Comparison of ENCODE assay signal across 18 cellular contexts in genomic region chr14:100336618-100337530, GRCh38. TPM values are rescaled to one million over a fixed set of nuclear protein-coding genes. Genes with fewer than 3 reads are reported as not detected.
A peak's percentile ranks its signal among the peaks of the same experiment; 100 is the strongest.
DNase-seq lines count a peak whose midpoint lies in the region; ATAC-seq, FAIRE-seq and TF ChIP-seq lines count a peak whose summit lies in the region.
"Had no signal": no experiment of that assay in that cellular context is flagged by ENCODE, and none has a peak within 500 bp of the region (broad histone marks: within the 10 kb centered on the region; RNA-seq: fewer than 3 reads in every experiment).

No MANE protein-coding gene starts in this region.

- peak; percentile 57 for FAIRE-seq in GM12892 (lab: Jason Lieb, UNC)
- FAIRE-seq: GM18507 had no signal

- TF ChIP-seq POLR2A in GM12892 (IDR thresholded peaks at IDR 0.05; ENCODE audit: low read depth, low read length) = no peak

- WGBS in smooth muscle cell (ENCODE audit: low lambda C conversion rate) = 89% methylated on average over 18 of the region's 18 CpGs

- no peak overlapping the region for H3K4me2 ChIP-seq in smooth muscle cell

- H3K4me1 ChIP-seq in smooth muscle cell (ENCODE audit: low read depth) = no peaks in the 10 kb centered on the region
- H3K4me1 ChIP-seq: foreskin keratinocyte had no signal

- H3K27me3 ChIP-seq in AG04450 (ENCODE audit: control insufficient read depth, insufficient read depth, low read length) (no peaks in the 10 kb centered on the region), smooth muscle cell (ENCODE audit: low read depth) (no peaks in the 10 kb centered on the region)
- H3K27me3 ChIP-seq: BLaER1 treated with 17β-estradiol and CSF1 and Interleukin-3, amounts not matched to agents 10 nM and 100 nM; foreskin keratinocyte had no signal

- peak overlapping the region; percentile 62 for H3K27ac Mint-ChIP-seq in memory B cell
- H3K27ac Mint-ChIP-seq in immature natural killer cell = no peak overlapping the region
- H3K27ac Mint-ChIP-seq: brain had no signal

- CTCF ChIA-PET in AG04450 (lab: Charles Lee) = interaction anchor here (1.2 kb wide), 1 partner anchor 52 kb away, joined by 3 read pairs; no protein-coding TSS in a partner anchor

- H3K4me1 Mint-ChIP-seq in memory B cell (peaks cover 10% of the 10 kb centered on the region), immature natural killer cell (no peaks in the 10 kb centered on the region)

- no peaks in the 10 kb centered on the region; the same call in 1 of the 2 replicates for H3K9me3 ChIP-seq in AG04450 (ENCODE audit: control insufficient read depth, insufficient read depth, low read length)
- H3K9me3 ChIP-seq in smooth muscle cell (replicated peaks; ENCODE audit: low read depth) = no peaks in the 10 kb centered on the region
- H3K9me3 ChIP-seq: BLaER1 treated with 17β-estradiol and CSF1 and Interleukin-3, amounts not matched to agents 10 nM and 100 nM had no signal

- peaks cover 22% of the 10 kb centered on the region for H3K36me3 Mint-ChIP-seq in memory B cell
- peaks cover 28 to 35% (median 29%) of the 10 kb centered on the region in 3 donors for H3K36me3 Mint-ChIP-seq in immature natural killer cell

- no peaks in the 10 kb centered on the region for H3K9me3 Mint-ChIP-seq in memory B cell
- no peaks in the 10 kb centered on the region for H3K9me3 Mint-ChIP-seq in immature natural killer cell
- H3K9me3 Mint-ChIP-seq: brain had no signal

- H3K36me3 ChIP-seq in smooth muscle cell (ENCODE audit: low read depth) = peaks cover 9% of the 10 kb centered on the region

- H3K4me3 Mint-ChIP-seq in memory B cell = no peak overlapping the region
- H3K4me3 Mint-ChIP-seq in immature natural killer cell = no peak overlapping the region
- H3K4me3 Mint-ChIP-seq: brain had no signal

- no peaks in the 10 kb centered on the region for H3F3A ChIP-seq in smooth muscle cell (ENCODE audit: low read depth)

- no peak overlapping the region for H3K9ac ChIP-seq in smooth muscle cell (ENCODE audit: low read depth)

- H3K27me3 Mint-ChIP-seq in memory B cell (no peaks in the 10 kb centered on the region), immature natural killer cell (ENCODE audit: low read depth in 3 of 3) (no peaks in the 10 kb centered on the region)
- H3K27me3 Mint-ChIP-seq: brain had no signal

- POLR2A ChIA-PET in AG04450 (lab: Yijun Ruan, JAX) = interaction anchor here (0.6 kb wide), 1 partner anchor 15 kb away, joined by 3 read pairs; no protein-coding TSS in a partner anchor

- no peak overlapping the region for H2AFZ ChIP-seq in smooth muscle cell (ENCODE audit: low read depth)

- H3K27ac ChIP-seq in AG04450 (ENCODE audit: low read depth, low read length) = peak overlapping the region; percentile 11
- H3K27ac ChIP-seq in smooth muscle cell (ENCODE audit: low read depth) = no peak overlapping the region
- H3K27ac ChIP-seq: BLaER1 treated with 17β-estradiol and CSF1 and Interleukin-3, amounts not matched to agents 10 nM and 100 nM; foreskin keratinocyte had no signal

- H3K79me2 ChIP-seq in smooth muscle cell (ENCODE audit: low read depth) = no peaks in the 10 kb centered on the region

- TF ChIP-seq CTCF in AG04450 (IDR thresholded peaks at IDR 0.05; ENCODE audit: low read depth, low read length) = no peak
- no peak for TF ChIP-seq CTCF in smooth muscle cell (IDR thresholded peaks at IDR 0.05; ENCODE audit: borderline replicate concordance, insufficient read depth, poor library complexity, severe bottlenecking)

- no peak for DNase-seq in AG04450 (ENCODE audit: low read depth, low spot score)
- DNase-seq in GM12892 (ENCODE audit: insufficient read length) = peak; percentile 19
- DNase-seq in memory B cell (ENCODE audit: low spot score in 2 of 2) = no peak
- DNase-seq in NCI-H2227 treated with DMSO at 0.1 percent for 48 hours (lab: John Stamatoyannopoulos, UW) = no peak
- DNase-seq in immature natural killer cell = no peak
- no peak for DNase-seq in smooth muscle cell (lab: John Stamatoyannopoulos, UW; ENCODE audit: unreplicated experiment)
- DNase-seq: effector memory CD4-positive, alpha-beta T cell; foreskin keratinocyte; NCI-H1105 treated with DMSO at 0.1 percent for 48 hours; stimulated activated CD4-positive, alpha-beta T cell treated with anti-CD3 and anti-CD28 coated beads, Interleukin-4, amount 100 ng/mL, for 1 hour; stimulated activated naive CD4-positive, alpha-beta T cell treated with Interleukin-2 at 50 U/mL for 16 hours; T1000 had no signal

- ATAC-seq in HG03565 (IDR thresholded peaks at IDR 0.05; ENCODE audit: unreplicated experiment) (peak; percentile 46), memory B cell (ENCODE audit: low read depth) (no peak)
- ATAC-seq: foreskin keratinocyte had no signal

- no peak overlapping the region for H3K4me3 ChIP-seq in AG04450 (ENCODE audit: low read depth, low read length)
- H3K4me3 ChIP-seq in smooth muscle cell = no peak overlapping the region
- H3K4me3 ChIP-seq: BLaER1 treated with 17β-estradiol and CSF1 and Interleukin-3, amounts not matched to agents 10 nM and 100 nM had no signal

- H4K20me1 ChIP-seq in smooth muscle cell (ENCODE audit: low read depth) = no peaks in the 10 kb centered on the region

RNA-seq across cellular contexts. Expression of gene SLC25A47, which starts 13.7 kb away (rescaled TPM):
- not detected in 2 replicates for polyA plus RNA-seq in AG04450 (2011; rRNA removed)
- not detected in 2 replicates for polyA minus RNA-seq in AG04450 (2011; rRNA and poly(A)+ RNA removed)
- polyA plus RNA-seq in GM12892 (2012; ENCODE audit: missing spikeins) = not detected
- not detected for polyA plus RNA-seq in immature natural killer cell
- not detected in 2 replicates for total RNA-seq in smooth muscle cell
- 0.59 TPM in 1 of 2 replicates, not detected in the other for polyA plus RNA-seq in smooth muscle cell
- total RNA-seq: foreskin keratinocyte, kidney epithelial cell, NCI-H460 had no signal
- polyA plus RNA-seq: foreskin keratinocyte had no signal

RNA-seq across cellular contexts. Expression of gene SLC25A29, which starts 30.6 kb away (rescaled TPM):
- polyA plus RNA-seq in AG04450 (2011; rRNA removed) (21.3 and 26.1 TPM in 2 replicates), immature natural killer cell (1 to 10 TPM; 4.2 to 5.6 (median 4.6) TPM), smooth muscle cell (24.9 and 31.8 TPM in 2 replicates)
- 14.6 and 16.1 TPM in 2 replicates for polyA minus RNA-seq in AG04450 (2011; rRNA and poly(A)+ RNA removed)
- 9.7 TPM for polyA plus RNA-seq in GM12892 (2012; ENCODE audit: missing spikeins)
- total RNA-seq in smooth muscle cell = 19.9 and 27.5 TPM in 2 replicates

RNA-seq across cellular contexts. Expression of gene WDR25, which starts 39.4 kb away (rescaled TPM):
- polyA plus RNA-seq in AG04450 (2011; rRNA removed) (16.0 and 16.8 TPM in 2 replicates), immature natural killer cell (10 to 100 TPM in 2 of 3 donors, 1 to 10 TPM in 1; 8.1 to 13.8 (median 12.1) TPM), smooth muscle cell (15.8 and 15.9 TPM in 2 replicates)
- polyA minus RNA-seq in AG04450 (2011; rRNA and poly(A)+ RNA removed) = 10.6 and 17.5 TPM in 2 replicates
- 2.6 TPM for polyA plus RNA-seq in GM12892 (2012; ENCODE audit: missing spikeins)
- total RNA-seq in smooth muscle cell = 8.8 and 9.8 TPM in 2 replicates
